In genomic region chr11:111633248-111633647, GRCh38 we compare ENCODE assay signal across 11 cellular contexts. TPM values are rescaled to one million over a fixed set of nuclear protein-coding genes. Genes with fewer than 3 reads are reported as not detected.
DNase-seq lines count a peak whose midpoint lies in the region; ATAC-seq and TF ChIP-seq lines count a peak whose summit lies in the region.
"Had no signal": no experiment of that assay in that cellular context is flagged by ENCODE, and none has a peak within 500 bp of the region (broad histone marks: within the 10 kb centered on the region; RNA-seq: fewer than 3 reads in every experiment).

No MANE protein-coding gene starts in this region.

- DNase-seq in DMS153 (lab: John Stamatoyannopoulos, UW) (peak; percentile 72), NCI-H2029 (lab: John Stamatoyannopoulos, UW) (peak; percentile 80), breast epithelium (ENCODE audit: low spot score in 2 of 2) (no peak), nephron progenitor cell (no peak)
- no peak for DNase-seq in stimulated activated CD4-positive, alpha-beta T cell treated with anti-CD3 and anti-CD28 coated beads, Interleukin-2, amount 100 ng/mL, for 24 hours
- DNase-seq in activated CD4-positive, alpha-beta T cell treated with anti-CD3 and anti-CD28 coated beads, Interleukin-2, amount 50 U/mL, for 48 hours = no peak
- DNase-seq: activated naive CD4-positive, alpha-beta T cell treated with anti-CD3 and anti-CD28 coated beads, Interleukin-2, amount 50 U/mL, for 16 hours; islet precursor cell had no signal

- TF ChIP-seq POLR2A in breast epithelium (IDR thresholded peaks at IDR 0.05) = no peak

- ATAC-seq in GM18907 (IDR thresholded peaks at IDR 0.05; ENCODE audit: unreplicated experiment) (no peak), HG03342 (IDR thresholded peaks at IDR 0.05; ENCODE audit: unreplicated experiment) (no peak)

- intact Hi-C loops in breast epithelium (cut with DNase I; ENCODE audit: low total_unique reads) = no loop called here

- H3K9me3 ChIP-seq in breast epithelium = no peaks in the 10 kb centered on the region

- no peaks in the 10 kb centered on the region for H3K9me3 Mint-ChIP-seq in nephron progenitor cell

- peak overlapping the region; percentile 69 to 77 for H3K27ac ChIP-seq in breast epithelium

- no peak overlapping the region for H3K4me3 Mint-ChIP-seq in nephron progenitor cell

- no peaks in the 10 kb centered on the region for H3K27me3 ChIP-seq in breast epithelium

- peaks cover 27% of the 10 kb centered on the region for H3K36me3 Mint-ChIP-seq in nephron progenitor cell (ENCODE audit: low read depth)

- TF ChIP-seq CTCF in breast epithelium (IDR thresholded peaks at IDR 0.05) = no peak
- TF ChIP-seq CTCF in nephron progenitor cell (IDR thresholded peaks at IDR 0.05) = no peak

- H3K36me3 ChIP-seq in breast epithelium = no peaks in the 10 kb centered on the region

- H3K27me3 Mint-ChIP-seq in nephron progenitor cell (ENCODE audit: low read depth, poor library complexity) = no peaks in the 10 kb centered on the region

- H3K4me1 Mint-ChIP-seq in nephron progenitor cell = no peaks in the 10 kb centered on the region

- no peak overlapping the region for H3K4me3 ChIP-seq in breast epithelium
- H3K4me3 ChIP-seq: coronary artery had no signal

- peaks cover 0 to 5% of the 10 kb centered on the region in 2 donors for H3K4me1 ChIP-seq in breast epithelium

- peak overlapping the region; percentile 9 for H3K27ac Mint-ChIP-seq in nephron progenitor cell

RNA-seq across cellular contexts. Expression of gene SIK2, which starts 31.0 kb away (rescaled TPM):
- 10 to 100 TPM; 19.0 to 56.6 (median 30.7) TPM for total RNA-seq in breast epithelium

Comparison
In these comparisons a context has a peak if more than half of its experiments do, and no peak if none do; other contexts are left out.
1. DNase-seq: peak in DMS153 (single experiment) and NCI-H2029 (single experiment); none in breast epithelium (0 of 2), nephron progenitor cell (single experiment), stimulated activated CD4-positive, alpha-beta T cell treated with anti-CD3 and anti-CD28 coated beads, Interleukin-2, amount 100 ng/mL, for 24 hours (0 of 2) and activated CD4-positive, alpha-beta T cell treated with anti-CD3 and anti-CD28 coated beads, Interleukin-2, amount 50 U/mL, for 48 hours (0 of 2).